30 cellular contexts compared by ENCODE assay signal in the genomic region with DNA sequence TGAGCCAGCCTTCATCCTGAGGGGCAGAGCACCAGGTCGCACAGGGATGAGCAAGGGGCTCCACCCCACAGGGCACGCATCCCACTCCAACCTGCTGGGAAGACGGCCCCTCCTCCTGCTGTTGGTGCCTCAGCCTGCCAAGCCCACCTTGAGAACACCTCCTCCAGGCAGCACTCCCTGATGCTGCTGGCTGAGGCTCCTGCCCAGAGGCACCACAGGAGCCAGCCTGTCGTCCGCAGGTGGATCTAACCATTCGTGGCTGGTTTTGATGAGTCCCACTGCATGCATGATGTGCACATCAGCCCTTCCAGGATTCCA. TPM values are rescaled to one million over a fixed set of nuclear protein-coding genes. Genes with fewer than 3 reads are reported as not detected.
DNase-seq lines count a peak whose midpoint lies in the region; ATAC-seq and TF ChIP-seq lines count a peak whose summit lies in the region.
"Had no signal": no experiment of that assay in that cellular context is flagged by ENCODE, and none has a peak within 500 bp of the region (broad histone marks: within the 10 kb centered on the region; RNA-seq: fewer than 3 reads in every experiment).

No MANE protein-coding gene starts in this region.

- H3K36me3 Mint-ChIP-seq in activated T-cell treated with anti-CD3 and anti-CD28 coated beads, Interleukin-2, amount 50 U/mL, for 4 hours (ENCODE audit: insufficient read depth): peaks cover 9% of the 10 kb centered on the region
- no peaks in the 10 kb centered on the region for H3K36me3 Mint-ChIP-seq in endodermal cell (ENCODE audit: low read depth)

- H3K27ac ChIP-seq in endodermal cell (ENCODE audit: low read depth, low read length): no peak overlapping the region
- H3K27ac ChIP-seq in gastrocnemius medialis: peak overlapping the region; percentile 78 to 100 (median 98)
- H3K27ac ChIP-seq: HL-60, pancreas, thoracic aorta, uterus had no signal

- H3K9me3 ChIP-seq in endodermal cell (ENCODE audit: control insufficient read depth, low read length) (peaks cover 9% of the 10 kb centered on the region), gastrocnemius medialis (no peaks in the 10 kb centered on the region)
- H3K9me3 ChIP-seq: mucosa of descending colon, pancreas, thoracic aorta, uterus had no signal

- H3K4me1 Mint-ChIP-seq in activated T-cell treated with anti-CD3 and anti-CD28 coated beads, Interleukin-2, amount 50 U/mL, for 4 hours (ENCODE audit: low read depth): peaks cover 2% of the 10 kb centered on the region
- no peaks in the 10 kb centered on the region for H3K4me1 Mint-ChIP-seq in endodermal cell

- TF ChIP-seq CTCF in endodermal cell (conservative IDR thresholded peaks at IDR 0.05) (no peak), gastrocnemius medialis (IDR thresholded peaks at IDR 0.05 in 4 of 5, conservative IDR thresholded peaks at IDR 0.05 in 1 of 5) (no peak)

- H3K4me3 ChIP-seq in H7 (ENCODE audit: insufficient read depth, low read depth, low read length): no peak overlapping the region
- H3K4me3 ChIP-seq in endodermal cell (ENCODE audit: low read length): no peak overlapping the region
- H3K4me3 ChIP-seq in gastrocnemius medialis: no peak overlapping the region
- H3K4me3 ChIP-seq: mucosa of descending colon, pancreas, thoracic aorta, uterus had no signal

- H3K4me1 ChIP-seq in endodermal cell (ENCODE audit: control insufficient read depth, insufficient read depth, low read length) (no peaks in the 10 kb centered on the region), gastrocnemius medialis (peaks cover 30 to 63% of the 10 kb centered on the region in 2 donors)
- H3K4me1 ChIP-seq: pancreas had no signal

- peak; percentile 13 for DNase-seq in activated T-cell treated with anti-CD3 and anti-CD28 coated beads, Interleukin-2, amount 50 U/mL, for 48 hours
- no peak for DNase-seq in activated T-cell treated with anti-CD3 and anti-CD28 coated beads, Interleukin-2, amount 50 U/mL, for 4 hours
- DNase-seq in H7 (peak; percentile 36), endodermal cell (peak; percentile 30), gastrocnemius medialis (no peak), NCI-H510A (lab: John Stamatoyannopoulos, UW) (no peak), SIG-M5 (lab: John Stamatoyannopoulos, UW) (no peak), NCI-H1417 (lab: John Stamatoyannopoulos, UW) (no peak)
- DNase-seq: activated CD4-positive, alpha-beta T cell treated with anti-CD3 and anti-CD28 coated beads for 1 hour; activated naive CD4-positive, alpha-beta T cell; central memory CD4-positive, alpha-beta T cell; dermis blood vessel endothelial cell; NCI-H1417 treated with DMSO at 0.1 percent for 48 hours; NCI-H2029 treated with DMSO at 0.1 percent for 48 hours; NCI-H2227 treated with DMSO at 0.1 percent for 48 hours; NCI-H526 treated with DMSO at 0.1 percent for 48 hours; nephron progenitor cell; NK-92 treated with Interleukin-12 subunit alpha and Interleukin-12 subunit beta, amount 100 ng/mL, for 24 hours; retina; stimulated activated CD4-positive, alpha-beta T cell treated with anti-CD3 and anti-CD28 coated beads, Interleukin-2, amount 100 ng/mL, for 24 hours; T-helper 17 cell had no signal

- in situ Hi-C loops in gastrocnemius medialis (cut with MboI; ENCODE audit: low sequenced_read_pairs in 4 of 4): no loop called here

- no peak overlapping the region for H3K9ac ChIP-seq in endodermal cell (ENCODE audit: extremely low read depth, low read length, poor library complexity, severe bottlenecking)

- H3K36me3 ChIP-seq in H7 (replicated peaks; ENCODE audit: control insufficient read depth, insufficient read depth, low read length): no peaks in the 10 kb centered on the region
- no peaks in the 10 kb centered on the region for H3K36me3 ChIP-seq in endodermal cell (ENCODE audit: control insufficient read depth, insufficient read depth, low read length)
- H3K36me3 ChIP-seq in gastrocnemius medialis: peaks cover 0 to 19% of the 10 kb centered on the region in 2 donors
- H3K36me3 ChIP-seq: pancreas, thoracic aorta, uterus had no signal

- H3K27ac Mint-ChIP-seq in endodermal cell: no peak overlapping the region
- H3K27ac Mint-ChIP-seq: activated T-cell treated with anti-CD3 and anti-CD28 coated beads, Interleukin-2, amount 50 U/mL, for 24 hours; CD8-positive, alpha-beta T cell; nephron progenitor cell; stimulated activated naive CD8-positive, alpha-beta T cell treated with anti-CD3 and anti-CD28 coated beads, Interleukin-15, Interleukin-2, amounts not matched to agents 100 ng/mL and 50 ng/mL, for 24 hours; T-helper 17 cell had no signal

- 87 to 93% methylated on average over 6 of the region's 6 CpGs for WGBS in endodermal cell (ENCODE audit: insufficient coverage in 1 of 2, insufficient read length in 1 of 2), 2 experiments

- no peaks in the 10 kb centered on the region for H3K27me3 Mint-ChIP-seq in activated T-cell treated with anti-CD3 and anti-CD28 coated beads, Interleukin-2, amount 50 U/mL, for 4 hours (ENCODE audit: low read depth)
- peaks cover 3% of the 10 kb centered on the region for H3K27me3 Mint-ChIP-seq in endodermal cell (ENCODE audit: insufficient read depth)
- H3K27me3 Mint-ChIP-seq: activated T-cell treated with anti-CD3 and anti-CD28 coated beads, Interleukin-2, amount 50 U/mL, for 24 hours; stimulated activated naive CD8-positive, alpha-beta T cell treated with anti-CD3 and anti-CD28 coated beads, Interleukin-15, Interleukin-2, amounts not matched to agents 100 ng/mL and 50 ng/mL, for 24 hours; T-helper 17 cell had no signal

- H3K9me3 Mint-ChIP-seq in activated T-cell treated with anti-CD3 and anti-CD28 coated beads, Interleukin-2, amount 50 U/mL, for 4 hours: peaks cover 2% of the 10 kb centered on the region
- H3K9me3 Mint-ChIP-seq in endodermal cell: peaks cover 2% of the 10 kb centered on the region
- H3K9me3 Mint-ChIP-seq: activated T-cell treated with anti-CD3 and anti-CD28 coated beads, Interleukin-2, amount 50 U/mL, for 24 hours; CD8-positive, alpha-beta T cell; nephron progenitor cell; stimulated activated naive CD8-positive, alpha-beta T cell treated with anti-CD3 and anti-CD28 coated beads, Interleukin-15, Interleukin-2, amounts not matched to agents 100 ng/mL and 50 ng/mL, for 24 hours had no signal

- H3K4me3 Mint-ChIP-seq in activated T-cell treated with anti-CD3 and anti-CD28 coated beads, Interleukin-2, amount 50 U/mL, for 4 hours: no peak overlapping the region
- H3K4me3 Mint-ChIP-seq in endodermal cell: no peak overlapping the region
- H3K4me3 Mint-ChIP-seq: activated T-cell treated with anti-CD3 and anti-CD28 coated beads, Interleukin-2, amount 50 U/mL, for 24 hours; CD8-positive, alpha-beta T cell; nephron progenitor cell; stimulated activated naive CD8-positive, alpha-beta T cell treated with anti-CD3 and anti-CD28 coated beads, Interleukin-15, Interleukin-2, amounts not matched to agents 100 ng/mL and 50 ng/mL, for 24 hours; T-helper 17 cell had no signal

- ATAC-seq in activated T-cell treated with anti-CD3 and anti-CD28 coated beads, Interleukin-2, amount 50 U/mL, for 4 hours: no peak
- ATAC-seq in gastrocnemius medialis: no peak
- ATAC-seq: CD8-positive, alpha-beta T cell; esophagus mucosa; mucosa of descending colon; pancreas; T-helper 17 cell had no signal

- TF ChIP-seq POLR2A in gastrocnemius medialis (IDR thresholded peaks at IDR 0.05): no peak

- H3K27me3 ChIP-seq in H7 (ENCODE audit: control insufficient read depth, insufficient read depth, low read length): no peaks in the 10 kb centered on the region
- H3K27me3 ChIP-seq in endodermal cell (ENCODE audit: control insufficient read depth, insufficient read depth, low read length, poor library complexity, severe bottlenecking): no peaks in the 10 kb centered on the region
- H3K27me3 ChIP-seq in gastrocnemius medialis: no peaks in the 10 kb centered on the region
- H3K27me3 ChIP-seq: pancreas, uterus had no signal

- intact Hi-C loops in gastrocnemius medialis (cut with DNase I; ENCODE audit: low total_unique reads): no loop called here

RNA-seq across cellular contexts. Expression of a gene that starts 58.4 kb away (rescaled TPM):
- 10 to 100 TPM; 30.3 to 34.6 (median 32.7) TPM for total RNA-seq in activated T-cell treated with anti-CD3 and anti-CD28 coated beads, Interleukin-2, amount 50 U/mL, for 4 hours
- 26.0 and 31.6 TPM in 2 replicates for total RNA-seq in H7 (2014; rRNA removed; shearing (Covaris generic))
- total RNA-seq in endodermal cell (10 to 100 TPM; 41.7 to 45.9 TPM), gastrocnemius medialis (1,000 to 10,000 TPM; 1,150 to 2,167 (median 1,736) TPM)
- polyA plus RNA-seq in endodermal cell (2013, experiment 1 of 2): 51.8 TPM
- 45.1 TPM for polyA plus RNA-seq in endodermal cell (2013, experiment 2 of 2)

Comparison
In these comparisons a context has a peak if more than half of its experiments do, and no peak if none do; other contexts are left out.
1. DNase-seq: peak in activated T-cell treated with anti-CD3 and anti-CD28 coated beads, Interleukin-2, amount 50 U/mL, for 48 hours (2 of 2), H7 (single experiment) and endodermal cell (single experiment); none in activated T-cell treated with anti-CD3 and anti-CD28 coated beads, Interleukin-2, amount 50 U/mL, for 4 hours (single experiment), gastrocnemius medialis (0 of 2), NCI-H510A (single experiment), SIG-M5 (single experiment) and NCI-H1417 (0 of 3).
2. RNA of a gene that starts 58.4 kb away (total RNA-seq): 1,150 to 2,167 TPM in gastrocnemius medialis; 41.7 to 45.9 TPM in endodermal cell, 30.3 to 34.6 TPM in activated T-cell treated with anti-CD3 and anti-CD28 coated beads, Interleukin-2, amount 50 U/mL, for 4 hours and 26.0 to 31.6 TPM in H7; every median in the first group is over 10 times any median in the second.